10 cellular contexts compared by ENCODE assay signal in the genomic region with DNA sequence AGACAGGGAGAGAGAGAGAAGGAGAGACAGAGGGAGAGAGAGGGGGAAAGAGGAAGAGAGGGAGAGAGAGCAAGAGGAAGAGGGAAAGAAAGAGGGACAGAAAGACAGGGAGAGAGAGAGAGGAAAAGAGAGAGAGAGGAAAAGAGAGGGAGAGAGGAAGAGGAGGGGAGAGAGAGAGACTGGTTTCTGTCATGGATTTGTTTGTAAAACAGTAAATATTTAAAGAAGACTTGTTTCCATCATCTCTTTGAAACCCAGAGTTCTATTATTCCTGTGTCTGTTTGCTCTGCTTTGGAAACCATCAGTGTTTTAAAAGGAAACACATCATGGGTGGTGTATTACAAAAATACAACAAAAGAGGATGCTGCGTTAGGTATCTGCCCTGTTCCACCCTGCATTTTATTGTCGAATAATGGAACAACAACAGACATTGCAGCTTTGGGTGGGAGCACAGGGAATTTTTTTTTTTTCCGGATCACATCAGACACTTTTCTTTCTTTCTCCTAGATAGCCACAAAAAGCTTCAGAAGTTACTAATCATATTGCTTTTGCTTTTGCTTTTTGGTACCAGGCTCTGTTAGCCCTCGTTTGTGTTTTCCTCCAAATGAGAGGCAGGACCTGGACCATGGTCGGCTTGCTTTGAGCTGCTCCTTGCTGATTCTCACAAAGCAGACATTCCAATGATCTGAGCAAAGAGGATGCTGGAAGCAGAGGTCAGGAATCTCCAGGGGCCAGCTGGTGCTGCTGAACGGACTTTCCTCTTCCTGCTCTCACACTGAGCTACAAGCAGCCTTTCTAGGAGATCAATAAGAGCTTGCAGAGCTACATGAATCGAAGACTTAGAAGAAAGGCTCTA.
DNase-seq lines count a peak whose midpoint lies in the region; ATAC-seq, FAIRE-seq and TF ChIP-seq lines count a peak whose summit lies in the region.
"Had no signal": no experiment of that assay in that cellular context is flagged by ENCODE, and none has a peak within 500 bp of the region (broad histone marks: within the 10 kb centered on the region; RNA-seq: fewer than 3 reads in every experiment).

No MANE protein-coding gene starts in this region.

- H3K9me3 Mint-ChIP-seq in HFFc6: no peaks in the 10 kb centered on the region
- peaks cover 2% of the 10 kb centered on the region for H3K9me3 Mint-ChIP-seq in activated naive CD4-positive, alpha-beta T cell treated with anti-CD3 and anti-CD28 coated beads for 36 hours
- H3K9me3 Mint-ChIP-seq: naive B cell had no signal

- H3K27ac Mint-ChIP-seq in HFFc6: peak overlapping the region; percentile 98
- no peak overlapping the region for H3K27ac Mint-ChIP-seq in activated naive CD4-positive, alpha-beta T cell treated with anti-CD3 and anti-CD28 coated beads for 36 hours

- H3K4me1 Mint-ChIP-seq in HFFc6 (ENCODE audit: low read depth): peaks cover 58% of the 10 kb centered on the region
- peaks cover 14% of the 10 kb centered on the region for H3K4me1 Mint-ChIP-seq in activated naive CD4-positive, alpha-beta T cell treated with anti-CD3 and anti-CD28 coated beads for 36 hours (ENCODE audit: low read depth)
- H3K4me1 Mint-ChIP-seq: naive B cell had no signal

- CTCF ChIA-PET in activated naive CD4-positive, alpha-beta T cell treated with anti-CD3 and anti-CD28 coated beads for 36 hours (lab: Charles Lee): interaction anchor here (0.5 to 0.7 kb wide), 2 partner anchors 15 to 859 kb away, joined by 5 to 6 read pairs; no protein-coding TSS in a partner anchor

- peak overlapping the region; percentile 76 for H3K4me3 Mint-ChIP-seq in HFFc6
- H3K4me3 Mint-ChIP-seq in activated naive CD4-positive, alpha-beta T cell treated with anti-CD3 and anti-CD28 coated beads for 36 hours: no peak overlapping the region
- H3K4me3 Mint-ChIP-seq: naive B cell had no signal

- H3K4me1 ChIP-seq in right atrium auricular region: peaks cover 0 to 27% of the 10 kb centered on the region in 2 donors

- no peaks in the 10 kb centered on the region for H3K27me3 ChIP-seq in right atrium auricular region

- H3K4me3 ChIP-seq in right atrium auricular region (no peak overlapping the region), skin epidermis (no peak overlapping the region)

- H3K27ac ChIP-seq in right atrium auricular region (peak overlapping the region; percentile 5 to 24), skin epidermis (peak overlapping the region in 20 of 21 experiments; percentile 4 to 87 (median 72))

- H3K27me3 Mint-ChIP-seq in HFFc6 (ENCODE audit: insufficient read depth): no peaks in the 10 kb centered on the region; the same call in 1 of the 2 replicates
- no peaks in the 10 kb centered on the region for H3K27me3 Mint-ChIP-seq in activated naive CD4-positive, alpha-beta T cell treated with anti-CD3 and anti-CD28 coated beads for 36 hours (ENCODE audit: low read depth)
- H3K27me3 Mint-ChIP-seq: naive B cell had no signal

- no peak for FAIRE-seq in GM19239 (lab: Jason Lieb, UNC)

- no peak for TF ChIP-seq CTCF in HFFc6 (IDR thresholded peaks at IDR 0.05)
- TF ChIP-seq CTCF in right atrium auricular region (IDR thresholded peaks at IDR 0.05): no peak

- no peaks in the 10 kb centered on the region for H3K36me3 Mint-ChIP-seq in HFFc6 (ENCODE audit: low read depth)
- H3K36me3 Mint-ChIP-seq in activated naive CD4-positive, alpha-beta T cell treated with anti-CD3 and anti-CD28 coated beads for 36 hours (ENCODE audit: low read depth): peaks cover 1% of the 10 kb centered on the region
- H3K36me3 Mint-ChIP-seq: naive B cell had no signal

- no peaks in the 10 kb centered on the region for H3K9me3 ChIP-seq in right atrium auricular region

- intact Hi-C loops in activated naive CD4-positive, alpha-beta T cell treated with anti-CD3 and anti-CD28 coated beads for 36 hours (cut with micrococcal nuclease): no loop called here

- no peak for ATAC-seq in HG03521 (IDR thresholded peaks at IDR 0.05; ENCODE audit: unreplicated experiment)

- peak; percentile 82 for DNase-seq in HFFc6
- peak; percentile 86 for DNase-seq in amniotic epithelial cell (ENCODE audit: low read depth)
- no peak for DNase-seq in right atrium auricular region (ENCODE audit: low spot score)
- no peak for DNase-seq in NCI-H774 (lab: John Stamatoyannopoulos, UW)
- no peak for DNase-seq in GM19239 (ENCODE audit: insufficient read length, low spot score)
- DNase-seq in activated naive CD4-positive, alpha-beta T cell treated with anti-CD3 and anti-CD28 coated beads for 36 hours: no peak
- DNase-seq: naive B cell, T-helper 9 cell had no signal

- H3K36me3 ChIP-seq in right atrium auricular region: no peaks in the 10 kb centered on the region

Comparison
In these comparisons a context has a peak if more than half of its experiments do, and no peak if none do; other contexts are left out.
1. DNase-seq: peak in HFFc6 (single experiment) and amniotic epithelial cell (single experiment); none in right atrium auricular region (single experiment), NCI-H774 (single experiment), GM19239 (single experiment) and activated naive CD4-positive, alpha-beta T cell treated with anti-CD3 and anti-CD28 coated beads for 36 hours (single experiment).